ENCODE assay signal across 26 cellular contexts in genomic region chr2:142918624-142919023, GRCh38. TPM values are rescaled to one million over a fixed set of nuclear protein-coding genes. Genes with fewer than 3 reads are reported as not detected.
"Had no signal": no experiment of that assay in that cellular context is flagged by ENCODE, and none has a peak within 500 bp of the region (broad histone marks: within the 10 kb centered on the region; RNA-seq: fewer than 3 reads in every experiment).

No MANE protein-coding gene starts in this region.

- H3K9me3 Mint-ChIP-seq: activated CD4-positive, alpha-beta T cell treated with anti-CD3 and anti-CD28 coated beads, Interleukin-2, amount 10 ng/mL, durations not matched to agents 24 days and 14 days; neural crest cell; stimulated activated memory B cell treated with anti-CD40 and anti-IgM and Interleukin-4, amounts not matched to agents 10 μg/mL and 1 μg/mL and 100 μg/mL, for 72 hours had no signal

- H3K27ac Mint-ChIP-seq: activated CD4-positive, alpha-beta memory T cell treated with anti-CD3 and anti-CD28 coated beads, Interleukin-2, amount 10 ng/mL, durations not matched to agents 7 days and 5 days; activated CD4-positive, alpha-beta T cell treated with anti-CD3 and anti-CD28 coated beads, Interleukin-2, amount 10 ng/mL, durations not matched to agents 24 days and 14 days; effector memory CD8-positive, alpha-beta T cell; immature natural killer cell; naive thymus-derived CD4-positive, alpha-beta T cell; stimulated activated memory B cell treated with anti-CD40 and anti-IgM and Interleukin-4, amounts not matched to agents 10 μg/mL and 1 μg/mL and 100 μg/mL, for 72 hours had no signal

- H3K27me3 ChIP-seq: colonic mucosa, dorsolateral prefrontal cortex, esophagus muscularis mucosa, hepatocyte, left lung, right lobe of liver, stomach, transverse colon had no signal

- H3K36me3 Mint-ChIP-seq: immature natural killer cell; naive thymus-derived CD4-positive, alpha-beta T cell had no signal

- H3K27ac ChIP-seq: colonic mucosa, dorsolateral prefrontal cortex, esophagus muscularis mucosa, hepatocyte, left lung, right lobe of liver, stomach, transverse colon had no signal

- H3K4me3 Mint-ChIP-seq: activated CD4-positive, alpha-beta memory T cell treated with anti-CD3 and anti-CD28 coated beads, Interleukin-2, amount 10 ng/mL, durations not matched to agents 7 days and 5 days; activated CD4-positive, alpha-beta T cell treated with anti-CD3 and anti-CD28 coated beads, Interleukin-2, amount 10 ng/mL, durations not matched to agents 24 days and 14 days; effector memory CD8-positive, alpha-beta T cell; immature natural killer cell; naive thymus-derived CD4-positive, alpha-beta T cell; neural crest cell; stimulated activated memory B cell treated with anti-CD40 and anti-IgM and Interleukin-4, amounts not matched to agents 10 μg/mL and 1 μg/mL and 100 μg/mL, for 72 hours had no signal

- DNase-seq: activated CD4-positive, alpha-beta memory T cell treated with anti-CD3 and anti-CD28 coated beads, Interleukin-2, amount 10 ng/mL, durations not matched to agents 7 days and 5 days; activated CD4-positive, alpha-beta T cell treated with anti-CD3 and anti-CD28 coated beads, Interleukin-2, amount 10 ng/mL, durations not matched to agents 24 days and 14 days; activated gamma-delta T cell; activated naive CD4-positive, alpha-beta T cell treated with anti-CD3 and anti-CD28 coated beads, Interleukin-2, amount 50 U/mL, for 16 hours; colonic mucosa; dorsolateral prefrontal cortex; effector memory CD8-positive, alpha-beta T cell; glutamatergic neuron; immature natural killer cell; kidney glomerular epithelial cell; left lung; naive thymus-derived CD4-positive, alpha-beta T cell; occipital lobe; posterior cingulate gyrus; right lobe of liver; small intestine; stimulated activated CD4-positive, alpha-beta T cell treated with anti-CD3 and anti-CD28 coated beads, Interleukin-15, amount 100 ng/mL, for 24 hours; stomach; T-helper 2 cell; transverse colon had no signal

- H3K4me1 Mint-ChIP-seq: activated CD4-positive, alpha-beta memory T cell treated with anti-CD3 and anti-CD28 coated beads, Interleukin-2, amount 10 ng/mL, durations not matched to agents 7 days and 5 days; activated CD4-positive, alpha-beta T cell treated with anti-CD3 and anti-CD28 coated beads, Interleukin-2, amount 10 ng/mL, durations not matched to agents 24 days and 14 days; immature natural killer cell; naive thymus-derived CD4-positive, alpha-beta T cell; neural crest cell had no signal

- H3K36me3 ChIP-seq: colonic mucosa, esophagus muscularis mucosa, stomach, transverse colon had no signal

- H3K4me3 ChIP-seq: colonic mucosa, dorsolateral prefrontal cortex, esophagus muscularis mucosa, hepatocyte, left lung, lung, right lobe of liver, stomach, transverse colon had no signal

- ATAC-seq: activated CD4-positive, CD25-positive, alpha-beta regulatory T cell treated with anti-CD3 and anti-CD28 coated beads, Interleukin-2, amount 50 U/mL, for 24 hours; effector memory CD8-positive, alpha-beta T cell; left lung; naive thymus-derived CD4-positive, alpha-beta T cell; right lobe of liver; stimulated activated memory B cell treated with anti-CD40 and anti-IgM and Interleukin-4, amounts not matched to agents 10 μg/mL and 1 μg/mL and 100 μg/mL, for 72 hours had no signal

- H3K9me3 ChIP-seq: colonic mucosa, esophagus muscularis mucosa, left lung, right lobe of liver, transverse colon had no signal

- H3K27me3 Mint-ChIP-seq: stimulated activated memory B cell treated with anti-CD40 and anti-IgM and Interleukin-4, amounts not matched to agents 10 μg/mL and 1 μg/mL and 100 μg/mL, for 72 hours had no signal

- H3K4me1 ChIP-seq: colonic mucosa, esophagus muscularis mucosa, left lung, right lobe of liver, stomach, transverse colon had no signal

RNA-seq across cellular contexts. Expression of gene KYNU, which starts 41.2 kb away (rescaled TPM):
- total RNA-seq: activated CD4-positive, alpha-beta memory T cell treated with anti-CD3 and anti-CD28 coated beads, Interleukin-2, amount 10 ng/mL, durations not matched to agents 7 days and 5 days; activated CD4-positive, alpha-beta T cell treated with anti-CD3 and anti-CD28 coated beads, Interleukin-2, amount 10 ng/mL, durations not matched to agents 24 days and 14 days had no signal
